ENCODE assay signal across 30 cellular contexts in genomic region chr6:82113231-82113630, GRCh38.
"Had no signal": no experiment of that assay in that cellular context is flagged by ENCODE, and none has a peak within 500 bp of the region (broad histone marks: within the 10 kb centered on the region; RNA-seq: fewer than 3 reads in every experiment).

No MANE protein-coding gene starts in this region.

- H3K4me1 ChIP-seq: adrenal gland, breast epithelium, sigmoid colon, suprapubic skin, tibial artery, upper lobe of right lung had no signal

- H3K4me2 ChIP-seq: smooth muscle cell had no signal

- H3K36me3 ChIP-seq: adrenal gland, breast epithelium, heart left ventricle, ovary, sigmoid colon, suprapubic skin, tibial artery, upper lobe of right lung, WERI-Rb-1 had no signal

- H3K27me3 Mint-ChIP-seq: activated naive CD8-positive, alpha-beta T cell treated with anti-CD3 and anti-CD28 coated beads for 36 hours; progenitor cell of endocrine pancreas; stimulated activated naive B cell treated with anti-CD40 and anti-IgM and Interleukin-4, amounts not matched to agents 10 μg/mL and 1 μg/mL and 100 μg/mL, for 72 hours had no signal

- FAIRE-seq: endothelial cell of umbilical vein, TTC549 had no signal

- DNase-seq: activated CD4-positive, alpha-beta T cell treated with anti-CD3 and anti-CD28 coated beads for 48 hours; activated CD4-positive, alpha-beta T cell treated with anti-CD3 and anti-CD28 coated beads, Interleukin-2, amount 50 U/mL, for 48 hours; activated CD8-positive, alpha-beta memory T cell treated with anti-CD3 and anti-CD28 coated beads, Interleukin-2, amount 50 U/mL, for 4 hours; activated effector memory CD4-positive, alpha-beta T cell treated with anti-CD3 and anti-CD28 coated beads, Interleukin-2, amount 50 U/mL, for 16 hours; activated naive CD4-positive, alpha-beta T cell treated with anti-CD3 and anti-CD28 coated beads for 36 hours; activated naive CD8-positive, alpha-beta T cell treated with anti-CD3 and anti-CD28 coated beads for 36 hours; activated T-cell treated with anti-CD3 and anti-CD28 coated beads, Interleukin-2, amount 50 U/mL, for 1 hour; adrenal gland; aorta; central memory CD4-positive, alpha-beta T cell; heart left ventricle; naive thymus-derived CD4-positive, alpha-beta T cell; ovary; sigmoid colon; stimulated activated CD4-positive, alpha-beta T cell treated with anti-CD3 and anti-CD28 coated beads, Interleukin-1b, Interleukin-23, amount 100 ng/mL, for 48 hours; stimulated activated naive B cell treated with anti-CD40 and anti-IgM and Interleukin-4, amounts not matched to agents 10 μg/mL and 1 μg/mL and 100 μg/mL, for 72 hours; T-helper 9 cell; tibial artery; upper lobe of right lung; WERI-Rb-1 had no signal

- H3K27ac ChIP-seq: adrenal gland, breast epithelium, ovary, sigmoid colon, suprapubic skin, tibial artery, upper lobe of right lung, WERI-Rb-1 had no signal

- H3K4me3 Mint-ChIP-seq: activated naive CD4-positive, alpha-beta T cell treated with anti-CD3 and anti-CD28 coated beads for 36 hours; activated naive CD8-positive, alpha-beta T cell treated with anti-CD3 and anti-CD28 coated beads for 36 hours; activated T-helper 1 cell treated with anti-CD3 and anti-CD28 coated beads, Interleukin-12 subunit alpha, Interleukin-12 subunit beta, Interleukin-2, Interleukin-4 antibody, amounts not matched to agents 30 ng/mL and 10 ng/mL and 1 ng/mL, durations not matched to agents 14 hours and 24 hours and 36 hours; naive thymus-derived CD4-positive, alpha-beta T cell; stimulated activated naive B cell treated with anti-CD40 and anti-IgM and Interleukin-4, amounts not matched to agents 10 μg/mL and 1 μg/mL and 100 μg/mL, for 72 hours; T-helper 1 cell treated with Interleukin-12 subunit alpha and Interleukin-12 subunit beta and Interleukin-4 antibody, amounts not matched to agents 30 μg/mL and 1 μg/mL, for 36 hours had no signal

- H3K9me3 ChIP-seq: adrenal gland, breast epithelium, ovary, suprapubic skin, tibial artery, upper lobe of right lung had no signal

- H3K36me3 Mint-ChIP-seq: activated naive CD8-positive, alpha-beta T cell treated with anti-CD3 and anti-CD28 coated beads for 36 hours; naive thymus-derived CD4-positive, alpha-beta T cell; stimulated activated naive B cell treated with anti-CD40 and anti-IgM and Interleukin-4, amounts not matched to agents 10 μg/mL and 1 μg/mL and 100 μg/mL, for 72 hours had no signal

- H3K9me3 Mint-ChIP-seq: activated T-helper 1 cell treated with anti-CD3 and anti-CD28 coated beads, Interleukin-12 subunit alpha, Interleukin-12 subunit beta, Interleukin-2, Interleukin-4 antibody, amounts not matched to agents 30 ng/mL and 10 ng/mL and 1 ng/mL, durations not matched to agents 14 hours and 24 hours and 36 hours; T-helper 1 cell treated with Interleukin-12 subunit alpha and Interleukin-12 subunit beta and Interleukin-4 antibody, amounts not matched to agents 30 μg/mL and 1 μg/mL, for 36 hours had no signal

- H3K4me1 Mint-ChIP-seq: activated naive CD8-positive, alpha-beta T cell treated with anti-CD3 and anti-CD28 coated beads for 36 hours; naive thymus-derived CD4-positive, alpha-beta T cell; stimulated activated naive B cell treated with anti-CD40 and anti-IgM and Interleukin-4, amounts not matched to agents 10 μg/mL and 1 μg/mL and 100 μg/mL, for 72 hours had no signal

- H3K4me3 ChIP-seq: adrenal gland, breast epithelium, heart left ventricle, lung, ovary, sigmoid colon, smooth muscle cell, suprapubic skin, tibial artery, upper lobe of right lung had no signal

- ATAC-seq: activated CD4-positive, CD25-positive, alpha-beta regulatory T cell treated with anti-CD3 and anti-CD28 coated beads, Interleukin-2, amount 50 U/mL, for 24 hours; heart left ventricle; naive thymus-derived CD4-positive, alpha-beta T cell; stimulated activated naive B cell treated with anti-CD40 and anti-IgM and Interleukin-4, amounts not matched to agents 10 μg/mL and 1 μg/mL and 100 μg/mL, for 72 hours; upper lobe of right lung had no signal

- H3K27ac Mint-ChIP-seq: activated naive CD4-positive, alpha-beta T cell treated with anti-CD3 and anti-CD28 coated beads for 36 hours; activated naive CD8-positive, alpha-beta T cell treated with anti-CD3 and anti-CD28 coated beads for 36 hours; activated T-helper 1 cell treated with anti-CD3 and anti-CD28 coated beads, Interleukin-12 subunit alpha, Interleukin-12 subunit beta, Interleukin-2, Interleukin-4 antibody, amounts not matched to agents 30 ng/mL and 10 ng/mL and 1 ng/mL, durations not matched to agents 14 hours and 24 hours and 36 hours; naive thymus-derived CD4-positive, alpha-beta T cell; progenitor cell of endocrine pancreas; stimulated activated naive B cell treated with anti-CD40 and anti-IgM and Interleukin-4, amounts not matched to agents 10 μg/mL and 1 μg/mL and 100 μg/mL, for 72 hours; T-helper 1 cell treated with Interleukin-12 subunit alpha and Interleukin-12 subunit beta and Interleukin-4 antibody, amounts not matched to agents 30 μg/mL and 1 μg/mL, for 36 hours had no signal

- H3K27me3 ChIP-seq: adrenal gland, breast epithelium, heart left ventricle, ovary, sigmoid colon, suprapubic skin, tibial artery, upper lobe of right lung had no signal
